In genomic region chr17:82036634-82037112, GRCh38 we compare ENCODE assay signal across 8 cellular contexts. TPM values are rescaled to one million over a fixed set of nuclear protein-coding genes. Genes with fewer than 3 reads are reported as not detected.
A peak's percentile ranks its signal among the peaks of the same experiment; 100 is the strongest.
DNase-seq lines count a peak whose midpoint lies in the region; ATAC-seq, FAIRE-seq and TF ChIP-seq lines count a peak whose summit lies in the region.

No MANE protein-coding gene starts in this region.

- peak overlapping the region; percentile 63 to 73 for H3K4me3 ChIP-seq in testis

- TF ChIP-seq POLR2A in testis (IDR thresholded peaks at IDR 0.05) (no peak), GM12892 (IDR thresholded peaks at IDR 0.05; ENCODE audit: low read depth, low read length) (no peak)

- FAIRE-seq in GM12892 (lab: Jason Lieb, UNC), result no peak

- peaks cover 8% of the 10 kb centered on the region for H3K36me3 Mint-ChIP-seq in activated CD4-positive, alpha-beta T cell treated with anti-CD3 and anti-CD28 coated beads, Interleukin-2, amount 10 ng/mL, durations not matched to agents 7 days and 5 days (ENCODE audit: low read depth)
- H3K36me3 Mint-ChIP-seq in activated naive CD8-positive, alpha-beta T cell treated with anti-CD3 and anti-CD28 coated beads, Interleukin-2, amount 10 ng/mL, durations not matched to agents 7 days and 5 days, result peaks cover 9% of the 10 kb centered on the region

- POLR2A ChIA-PET in activated CD4-positive, alpha-beta T cell treated with anti-CD3 and anti-CD28 coated beads, Interleukin-2, amount 10 ng/mL, durations not matched to agents 7 days and 5 days (lab: Charles Lee), result no interaction called here
- POLR2A ChIA-PET in activated naive CD8-positive, alpha-beta T cell treated with anti-CD3 and anti-CD28 coated beads, Interleukin-2, amount 10 ng/mL, durations not matched to agents 7 days and 5 days (lab: Charles Lee), result interaction anchor here (1.2 to 2.1 kb wide), 3 partner anchors 14 to 266 kb away, joined by 3 to 5 read pairs (median 4); no protein-coding TSS in a partner anchor

- no peak for TF ChIP-seq CTCF in testis (IDR thresholded peaks at IDR 0.05)

- DNase-seq in activated CD4-positive, alpha-beta T cell treated with anti-CD3 and anti-CD28 coated beads, Interleukin-2, amount 10 ng/mL, durations not matched to agents 7 days and 5 days, result no peak
- no peak for DNase-seq in activated CD4-positive, alpha-beta T cell treated with anti-CD3 and anti-CD28 coated beads, Interleukin-2, amount 50 U/mL, for 4 hours
- DNase-seq in activated naive CD8-positive, alpha-beta T cell treated with anti-CD3 and anti-CD28 coated beads, Interleukin-2, amount 10 ng/mL, durations not matched to agents 7 days and 5 days, result no peak
- DNase-seq in kidney tubule cell (ENCODE audit: low spot score) (peak; percentile 15), testis (no peak), left lobe of liver (ENCODE audit: low spot score) (no peak), GM12892 (ENCODE audit: insufficient read length) (no peak)

- peak overlapping the region; percentile 62 for H3K27ac Mint-ChIP-seq in activated CD4-positive, alpha-beta T cell treated with anti-CD3 and anti-CD28 coated beads, Interleukin-2, amount 10 ng/mL, durations not matched to agents 7 days and 5 days
- peak overlapping the region; percentile 54 for H3K27ac Mint-ChIP-seq in activated naive CD8-positive, alpha-beta T cell treated with anti-CD3 and anti-CD28 coated beads, Interleukin-2, amount 10 ng/mL, durations not matched to agents 7 days and 5 days

- H3K4me1 ChIP-seq in testis, result peaks cover 34% of the 10 kb centered on the region

- ATAC-seq in activated naive CD8-positive, alpha-beta T cell treated with anti-CD3 and anti-CD28 coated beads, Interleukin-2, amount 10 ng/mL, durations not matched to agents 7 days and 5 days (ENCODE audit: low read depth), result no peak
- no peak for ATAC-seq in left lobe of liver
- no peak for ATAC-seq in GM18517 (IDR thresholded peaks at IDR 0.05; ENCODE audit: unreplicated experiment)

- peaks cover 28% of the 10 kb centered on the region for H3K4me1 Mint-ChIP-seq in activated CD4-positive, alpha-beta T cell treated with anti-CD3 and anti-CD28 coated beads, Interleukin-2, amount 10 ng/mL, durations not matched to agents 7 days and 5 days
- H3K4me1 Mint-ChIP-seq in activated naive CD8-positive, alpha-beta T cell treated with anti-CD3 and anti-CD28 coated beads, Interleukin-2, amount 10 ng/mL, durations not matched to agents 7 days and 5 days, result peaks cover 20% of the 10 kb centered on the region

- CTCF ChIA-PET in activated CD4-positive, alpha-beta T cell treated with anti-CD3 and anti-CD28 coated beads, Interleukin-2, amount 10 ng/mL, durations not matched to agents 7 days and 5 days (lab: Charles Lee), result interaction anchor here (1.0 to 4.7 kb wide), 2 partner anchors 15 to 183 kb away, joined by 3 to 49 read pairs; partner anchors contain the start of genes CENPX and LRRC45

- intact Hi-C loops in testis (cut with DNase I; ENCODE audit: low total_unique reads), result loop anchor here (10.0 kb wide), 1 partner anchor 118 kb away; no protein-coding TSS in a partner anchor

- 42 to 49% methylated on average over 9 to 24 of the region's 24 CpGs for WGBS in testis, 2 donors

- H3K9me3 ChIP-seq in testis, result no peaks in the 10 kb centered on the region

- H3K9me3 Mint-ChIP-seq in activated CD4-positive, alpha-beta T cell treated with anti-CD3 and anti-CD28 coated beads, Interleukin-2, amount 10 ng/mL, durations not matched to agents 7 days and 5 days, result no peaks in the 10 kb centered on the region
- no peaks in the 10 kb centered on the region for H3K9me3 Mint-ChIP-seq in activated naive CD8-positive, alpha-beta T cell treated with anti-CD3 and anti-CD28 coated beads, Interleukin-2, amount 10 ng/mL, durations not matched to agents 7 days and 5 days

- H3K27me3 Mint-ChIP-seq in activated CD4-positive, alpha-beta T cell treated with anti-CD3 and anti-CD28 coated beads, Interleukin-2, amount 10 ng/mL, durations not matched to agents 7 days and 5 days, result no peaks in the 10 kb centered on the region
- H3K27me3 Mint-ChIP-seq in activated naive CD8-positive, alpha-beta T cell treated with anti-CD3 and anti-CD28 coated beads, Interleukin-2, amount 10 ng/mL, durations not matched to agents 7 days and 5 days, result no peaks in the 10 kb centered on the region

- H3K36me3 ChIP-seq in testis (ENCODE audit: low read depth, missing control alignments), result no peaks in the 10 kb centered on the region

- H3K27ac ChIP-seq in testis, result peak overlapping the region; percentile 89 to 97

- peak overlapping the region; percentile 85 for H3K4me3 Mint-ChIP-seq in activated CD4-positive, alpha-beta T cell treated with anti-CD3 and anti-CD28 coated beads, Interleukin-2, amount 10 ng/mL, durations not matched to agents 7 days and 5 days
- peak overlapping the region; percentile 91 for H3K4me3 Mint-ChIP-seq in activated naive CD8-positive, alpha-beta T cell treated with anti-CD3 and anti-CD28 coated beads, Interleukin-2, amount 10 ng/mL, durations not matched to agents 7 days and 5 days

- no peaks in the 10 kb centered on the region for H3K27me3 ChIP-seq in testis

RNA-seq across cellular contexts. Expression of gene DCXR, which starts 0.8 kb away (rescaled TPM):
- total RNA-seq in activated CD4-positive, alpha-beta T cell treated with anti-CD3 and anti-CD28 coated beads, Interleukin-2, amount 10 ng/mL, durations not matched to agents 7 days and 5 days, result 100 to 1,000 TPM; 140 to 144 TPM
- 100 to 1,000 TPM; 110 to 115 TPM for total RNA-seq in activated naive CD8-positive, alpha-beta T cell treated with anti-CD3 and anti-CD28 coated beads, Interleukin-2, amount 10 ng/mL, durations not matched to agents 7 days and 5 days
- total RNA-seq in testis (100 to 1,000 TPM; 134 to 188 TPM), left lobe of liver (1,477 TPM)
- polyA plus RNA-seq in testis (ENCODE audit: insufficient read depth, low read depth, low replicate concordance), result 109 TPM
- 55.0 TPM for polyA plus RNA-seq in GM12892 (2012; ENCODE audit: missing spikeins)

RNA-seq across cellular contexts. Expression of gene RAC3, which starts 5.2 kb away (rescaled TPM):
- 10 to 100 TPM; 12.2 to 13.7 TPM for total RNA-seq in activated CD4-positive, alpha-beta T cell treated with anti-CD3 and anti-CD28 coated beads, Interleukin-2, amount 10 ng/mL, durations not matched to agents 7 days and 5 days
- 1 to 10 TPM; 6.7 to 7.6 TPM for total RNA-seq in activated naive CD8-positive, alpha-beta T cell treated with anti-CD3 and anti-CD28 coated beads, Interleukin-2, amount 10 ng/mL, durations not matched to agents 7 days and 5 days
- 100 to 1,000 TPM in 1 of 2 donors, 10 to 100 TPM in 1; 74.3 to 102 TPM for total RNA-seq in testis
- polyA plus RNA-seq in testis (ENCODE audit: insufficient read depth, low read depth, low replicate concordance), result 42.3 TPM
- 8.7 TPM for total RNA-seq in left lobe of liver
- polyA plus RNA-seq in GM12892 (2012; ENCODE audit: missing spikeins), result 2.2 TPM

RNA-seq across cellular contexts. Expression of gene LRRC45, which starts 13.6 kb away (rescaled TPM):
- total RNA-seq in activated CD4-positive, alpha-beta T cell treated with anti-CD3 and anti-CD28 coated beads, Interleukin-2, amount 10 ng/mL, durations not matched to agents 7 days and 5 days, result 10 to 100 TPM; 54.5 to 68.4 TPM
- 10 to 100 TPM; 41.6 to 45.1 TPM for total RNA-seq in activated naive CD8-positive, alpha-beta T cell treated with anti-CD3 and anti-CD28 coated beads, Interleukin-2, amount 10 ng/mL, durations not matched to agents 7 days and 5 days
- total RNA-seq in testis, result 10 to 100 TPM; 10.7 to 12.8 TPM
- 5.7 TPM for polyA plus RNA-seq in testis (ENCODE audit: insufficient read depth, low read depth, low replicate concordance)
- total RNA-seq in left lobe of liver, result 19.4 TPM
- polyA plus RNA-seq in GM12892 (2012; ENCODE audit: missing spikeins), result 10.8 TPM

RNA-seq across cellular contexts. Expression of gene CENPX, which starts 14.0 kb away (rescaled TPM):
- total RNA-seq in activated CD4-positive, alpha-beta T cell treated with anti-CD3 and anti-CD28 coated beads, Interleukin-2, amount 10 ng/mL, durations not matched to agents 7 days and 5 days, result 10 to 100 TPM; 57.3 to 73.0 TPM
- total RNA-seq in activated naive CD8-positive, alpha-beta T cell treated with anti-CD3 and anti-CD28 coated beads, Interleukin-2, amount 10 ng/mL, durations not matched to agents 7 days and 5 days, result 10 to 100 TPM; 62.0 to 64.7 TPM
- total RNA-seq in testis, result 10 to 100 TPM; 43.5 to 51.8 TPM
- 43.0 TPM for polyA plus RNA-seq in testis (ENCODE audit: insufficient read depth, low read depth, low replicate concordance)
- 60.0 TPM for total RNA-seq in left lobe of liver
- polyA plus RNA-seq in GM12892 (2012; ENCODE audit: missing spikeins), result 67.6 TPM

RNA-seq across cellular contexts. Expression of gene RFNG, which starts 14.9 kb away (rescaled TPM):
- total RNA-seq in activated CD4-positive, alpha-beta T cell treated with anti-CD3 and anti-CD28 coated beads, Interleukin-2, amount 10 ng/mL, durations not matched to agents 7 days and 5 days, result 10 to 100 TPM; 29.0 to 29.8 TPM
- total RNA-seq in activated naive CD8-positive, alpha-beta T cell treated with anti-CD3 and anti-CD28 coated beads, Interleukin-2, amount 10 ng/mL, durations not matched to agents 7 days and 5 days, result 10 to 100 TPM; 28.7 to 28.8 TPM
- 100 to 1,000 TPM in 1 of 2 donors, 10 to 100 TPM in 1; 73.3 to 102 TPM for total RNA-seq in testis
- 50.5 TPM for polyA plus RNA-seq in testis (ENCODE audit: insufficient read depth, low read depth, low replicate concordance)
- 45.8 TPM for total RNA-seq in left lobe of liver
- polyA plus RNA-seq in GM12892 (2012; ENCODE audit: missing spikeins), result 7.1 TPM
